Comparison of ENCODE assay signal across 24 cellular contexts in the genomic region with DNA sequence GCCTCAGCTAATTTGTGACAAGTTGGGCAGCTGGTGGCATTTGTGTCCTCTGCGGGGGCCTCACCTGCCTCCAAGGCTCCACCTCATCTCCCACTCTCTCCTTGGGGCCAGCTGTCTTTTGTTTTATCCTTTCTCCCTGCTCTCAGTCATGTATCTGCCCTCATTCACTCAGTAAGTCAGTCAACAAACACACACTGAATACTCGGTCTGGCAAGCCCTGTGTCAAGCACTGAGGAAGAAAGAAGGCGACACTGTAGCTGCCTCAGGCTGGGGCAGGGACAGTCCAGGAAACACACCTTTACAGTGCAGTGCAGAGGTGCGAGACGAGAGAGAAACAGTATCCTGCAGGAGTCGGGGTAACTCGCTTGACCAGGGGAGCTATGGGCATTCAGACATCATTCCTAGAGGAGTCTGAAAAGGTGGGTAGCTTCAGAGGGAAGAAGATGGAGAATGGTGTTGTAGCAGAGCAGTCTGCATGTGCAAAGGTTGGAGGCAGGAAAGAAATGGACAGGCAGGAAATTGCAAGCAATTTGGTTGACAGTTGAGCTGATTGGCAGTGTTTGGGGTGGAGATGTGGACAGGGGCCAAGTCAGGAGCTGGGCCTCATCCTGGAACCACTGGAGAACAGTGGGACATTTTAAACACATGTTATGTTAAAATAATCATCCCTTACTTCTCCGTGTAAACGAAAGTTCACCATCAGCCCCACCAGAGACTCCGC. TPM values are rescaled to one million over a fixed set of nuclear protein-coding genes. Genes with fewer than 3 reads are reported as not detected.
DNase-seq lines count a peak whose midpoint lies in the region; ATAC-seq, FAIRE-seq and TF ChIP-seq lines count a peak whose summit lies in the region.
"Had no signal": no experiment of that assay in that cellular context is flagged by ENCODE, and none has a peak within 500 bp of the region (broad histone marks: within the 10 kb centered on the region; RNA-seq: fewer than 3 reads in every experiment).

No MANE protein-coding gene starts in this region.

- H3K36me3 Mint-ChIP-seq in nephron progenitor cell (ENCODE audit: low read depth): no peaks in the 10 kb centered on the region
- H3K36me3 Mint-ChIP-seq: activated naive CD4-positive, alpha-beta T cell treated with anti-CD3 and anti-CD28 coated beads, Interleukin-2, amount 50 U/mL, for 72 hours; CD8-positive, alpha-beta memory T cell had no signal

- BruUV-seq in K562 (replicated peaks; lab: Mats Ljungman, UMichigan): no TSS peak

- H3K9me1 ChIP-seq in K562 (ENCODE audit: control insufficient read depth, insufficient read depth, low read length): peaks cover 5% of the 10 kb centered on the region

- no peak for FAIRE-seq in K562 (lab: Jason Lieb, UNC)
- FAIRE-seq in pancreas (lab: Jason Lieb, UNC): no peak
- FAIRE-seq: colon, endothelial cell of umbilical vein had no signal

- ATAC-seq in K562 (no peak), pancreas (no peak)
- ATAC-seq: activated CD8-positive, alpha-beta T cell treated with anti-CD3 and anti-CD28 coated beads, Interleukin-2, amount 10 ng/mL, durations not matched to agents 7 days and 5 days; activated naive CD4-positive, alpha-beta T cell treated with anti-CD3 and anti-CD28 coated beads, Interleukin-2, amount 50 U/mL, for 72 hours; sciatic nerve; stimulated activated naive CD8-positive, alpha-beta T cell treated with anti-CD3 and anti-CD28 coated beads, Interleukin-15, Interleukin-2, amounts not matched to agents 100 U/mL and 50 U/mL, for 24 hours had no signal

- intact Hi-C loops in K562 (cut with micrococcal nuclease): no loop called here
- intact Hi-C loops in pancreas (cut with DNase I): no loop called here

- H3K79me2 ChIP-seq in K562 (ENCODE audit: control insufficient read depth, insufficient read depth, low read length) (no peaks in the 10 kb centered on the region), hepatocyte (no peaks in the 10 kb centered on the region)

- peaks cover 68% of the 10 kb centered on the region for H3K4me1 Mint-ChIP-seq in nephron progenitor cell
- H3K4me1 Mint-ChIP-seq: CD8-positive, alpha-beta memory T cell had no signal

- no peak overlapping the region for H3K4me2 ChIP-seq in K562 (ENCODE audit: insufficient read depth, low read length)
- H3K4me2 ChIP-seq in hepatocyte: no peak overlapping the region

- no peak for DNase-seq in K562 (ENCODE audit: extremely low read depth in 1 of 4, low spot score in 3 of 4)
- peak; percentile 2 for DNase-seq in hepatocyte (ENCODE audit: low spot score)
- no peak for DNase-seq in pancreas
- no peak for DNase-seq in nephron progenitor cell
- DNase-seq in activated CD4-positive, CD25-positive, alpha-beta regulatory T cell treated with anti-CD3 and anti-CD28 coated beads, Interleukin-2, amount 50 U/mL, for 72 hours: no peak
- DNase-seq in NCI-H2029 (lab: John Stamatoyannopoulos, UW): no peak
- DNase-seq: activated CD8-positive, alpha-beta T cell treated with anti-CD3 and anti-CD28 coated beads, Interleukin-2, amount 10 ng/mL, durations not matched to agents 7 days and 5 days; activated T-cell treated with anti-CD3 and anti-CD28 coated beads, Interleukin-2, amount 50 U/mL, for 48 hours; CD8-positive, alpha-beta memory T cell; DND-41; foreskin fibroblast; Karpas-422; kidney glomerular epithelial cell; NCI-H1092; NCI-H524 treated with DMSO at 0.1 percent for 48 hours; occipital lobe; SHP77; stimulated activated naive CD8-positive, alpha-beta T cell treated with anti-CD3 and anti-CD28 coated beads, Interleukin-15, Interleukin-2, amounts not matched to agents 100 U/mL and 50 U/mL, for 24 hours had no signal

- TF ChIP-seq CTCF in K562 (IDR thresholded peaks at IDR 0.05 in 2 of 3, conservative IDR thresholded peaks at IDR 0.05 in 1 of 3; ENCODE audit: insufficient read depth in 2 of 3, low read depth in 1 of 3, low read length in 3 of 3) (no peak), hepatocyte (IDR thresholded peaks at IDR 0.05; ENCODE audit: poor library complexity) (no peak), pancreas (IDR thresholded peaks at IDR 0.05) (no peak), nephron progenitor cell (IDR thresholded peaks at IDR 0.05) (no peak)

- CTCF ChIA-PET in K562 (lab: Yijun Ruan, JAX; ENCODE audit: low intra/inter-chr PET ratio): interaction anchor here (0.8 kb wide), 1 partner anchor 81 kb away, joined by 3 read pairs; no protein-coding TSS in a partner anchor

- no peaks in the 10 kb centered on the region for H3K9me3 Mint-ChIP-seq in nephron progenitor cell
- H3K9me3 Mint-ChIP-seq: activated naive CD4-positive, alpha-beta T cell treated with anti-CD3 and anti-CD28 coated beads, Interleukin-2, amount 50 U/mL, for 72 hours; CD8-positive, alpha-beta memory T cell had no signal

- H3K4me3 Mint-ChIP-seq in nephron progenitor cell: no peak overlapping the region
- H3K4me3 Mint-ChIP-seq: activated CD8-positive, alpha-beta T cell treated with anti-CD3 and anti-CD28 coated beads, Interleukin-2, amount 10 ng/mL, durations not matched to agents 7 days and 5 days; CD8-positive, alpha-beta memory T cell had no signal

- H3K9me2 ChIP-seq in hepatocyte (replicated peaks; ENCODE audit: insufficient read depth): no peaks in the 10 kb centered on the region

- POLR2A ChIA-PET in K562 (lab: Yijun Ruan, JAX): interaction anchor here (0.6 to 1.5 kb wide), 2 partner anchors 9 to 99 kb away, joined by 3 to 5 read pairs; no protein-coding TSS in a partner anchor

- peaks cover 10% of the 10 kb centered on the region for H3K27me3 Mint-ChIP-seq in nephron progenitor cell (ENCODE audit: low read depth, poor library complexity)

- H3K9me3 ChIP-seq in K562 (replicated peaks; ENCODE audit: control insufficient read depth, insufficient read depth, low read depth, low read length) (no peaks in the 10 kb centered on the region), hepatocyte (ENCODE audit: low read depth) (no peaks in the 10 kb centered on the region), pancreas (no peaks in the 10 kb centered on the region)

- no peak overlapping the region for H3K27ac ChIP-seq in K562 (ENCODE audit: extremely low read depth, low read depth, low read length)
- peak overlapping the region; percentile 96 for H3K27ac ChIP-seq in hepatocyte
- peak overlapping the region; percentile 79 to 95 (median 88) for H3K27ac ChIP-seq in pancreas
- H3K27ac ChIP-seq: VCaP had no signal

- H3K27me3 ChIP-seq in K562 (ENCODE audit: control insufficient read depth in 2 of 2, insufficient read depth in 2 of 2, low read length in 2 of 2) (peaks cover 17 to 67% of the 10 kb centered on the region in 2 experiments), hepatocyte (no peaks in the 10 kb centered on the region), pancreas (no peaks in the 10 kb centered on the region)

- H3K4me3 ChIP-seq in K562 (no peak overlapping the region), hepatocyte (no peak overlapping the region), pancreas (no peak overlapping the region)

- in situ Hi-C loops in K562 (cut with MboI): no loop called here

- H4K20me1 ChIP-seq in K562 (replicated peaks; ENCODE audit: control insufficient read depth, insufficient read depth, low read length) (peaks cover 20% of the 10 kb centered on the region; the same call in 1 of the 2 replicates), hepatocyte (ENCODE audit: insufficient read depth, poor library complexity, severe bottlenecking) (no peaks in the 10 kb centered on the region)

- H3K4me1 ChIP-seq in K562 (replicated peaks in 1 of 2; ENCODE audit: control insufficient read depth in 2 of 2, insufficient read depth in 2 of 2, low read length in 2 of 2): no peaks in the 10 kb centered on the region; a peak in 1 of 5 replicates
- H3K4me1 ChIP-seq in hepatocyte (ENCODE audit: insufficient read depth): peaks cover 56% of the 10 kb centered on the region
- peaks cover 48 to 78% (median 72%) of the 10 kb centered on the region in 3 donors for H3K4me1 ChIP-seq in pancreas

- H2AFZ ChIP-seq in K562 (ENCODE audit: low read depth, low read length) (no peak overlapping the region), hepatocyte (no peak overlapping the region)

- no peak for TF ChIP-seq POLR2A in K562 (conservative IDR thresholded peaks at IDR 0.05)

- WGBS in K562 (ENCODE audit: insufficient coverage, low coverage, missing lambda C conversion rate): 4% methylated on average over 10 of the region's 10 CpGs
- 88% methylated on average over 10 of the region's 10 CpGs for WGBS in hepatocyte (ENCODE audit: low lambda C conversion rate, missing lambda C conversion rate)
- 81 to 85% methylated on average over 10 of the region's 10 CpGs for WGBS in pancreas, 2 donors

- H3K27ac Mint-ChIP-seq in nephron progenitor cell: no peak overlapping the region
- H3K27ac Mint-ChIP-seq: activated CD8-positive, alpha-beta T cell treated with anti-CD3 and anti-CD28 coated beads, Interleukin-2, amount 10 ng/mL, durations not matched to agents 7 days and 5 days; activated naive CD4-positive, alpha-beta T cell treated with anti-CD3 and anti-CD28 coated beads, Interleukin-2, amount 50 U/mL, for 72 hours had no signal

- no peak for TF ChIP-seq RAD21 in K562 (CRISPR knock-in tag; conservative IDR thresholded peaks at IDR 0.05 in 1 of 2, IDR thresholded peaks at IDR 0.05 in 1 of 2)

- H3K36me3 ChIP-seq in K562 (ENCODE audit: control insufficient read depth, insufficient read depth, low read length) (no peaks in the 10 kb centered on the region), hepatocyte (replicated peaks; ENCODE audit: insufficient read depth, low read depth) (no peaks in the 10 kb centered on the region), pancreas (no peaks in the 10 kb centered on the region)

- TF ChIP-seq EP300 in K562 (IDR thresholded peaks at IDR 0.05; ENCODE audit: low read length): no peak

- H3K9ac ChIP-seq in K562 (ENCODE audit: insufficient read depth in 1 of 2, low read depth in 2 of 2, low read length in 2 of 2): no peak overlapping the region

RNA-seq across cellular contexts. Expression of gene SCTR, which starts 34.9 kb away (rescaled TPM):
- not detected in 2 replicates for total RNA-seq in K562 (2011; cell fraction: chromatin; rRNA removed; ENCODE audit: low replicate concordance)
- not detected in 2 replicates for total RNA-seq in K562 (2011; cell fraction: nucleolus; rRNA removed)
- total RNA-seq in K562 (2011; cell fraction: nucleoplasm; rRNA removed): not detected in 2 replicates
- total RNA-seq in K562 (2014; rRNA removed): not detected in 2 replicates
- total RNA-seq in K562 (2014; rRNA removed; fragmentation: Illumina TruSeq; extraction: Trizol): not detected in 2 replicates
- not detected in 2 replicates for total RNA-seq in K562 (2015; rRNA removed; fragmentation: Illumina TruSeq; extraction: Trizol)
- total RNA-seq in K562 (2021): not detected in 2 replicates
- polyA plus RNA-seq in K562 (2011; rRNA removed): not detected in 2 replicates
- polyA plus RNA-seq in K562 (2011; cell fraction: cytosol; rRNA removed): not detected in 2 replicates
- polyA plus RNA-seq in K562 (2011; cell fraction: nucleus; rRNA removed): not detected in 2 replicates
- 0.22 TPM in 1 of 2 replicates, not detected in the other for polyA plus RNA-seq in K562 (2012)
- polyA plus RNA-seq in K562 (2014; fragmentation: Illumina TruSeq; extraction: Trizol): not detected in 2 replicates
- polyA plus RNA-seq in K562 (2014; fragmentation: Nextera tagmentation; extraction: Ambion mirVana): not detected
- not detected in 2 replicates for polyA plus RNA-seq in K562 (2014; rRNA removed)
- not detected in 2 replicates for polyA minus RNA-seq in K562 (2011; rRNA and poly(A)+ RNA removed)
- polyA minus RNA-seq in K562 (2011; cell fraction: cytosol; rRNA and poly(A)+ RNA removed): not detected in 2 replicates
- polyA minus RNA-seq in K562 (2011; cell fraction: nucleus; rRNA and poly(A)+ RNA removed): not detected in 2 replicates
- 1.7 and 2.4 TPM in 2 replicates for total RNA-seq in hepatocyte
- polyA plus RNA-seq in hepatocyte: 4.3 and 4.9 TPM in 2 replicates
- 10 to 100 TPM; 31.9 to 93.8 (median 69.0) TPM for total RNA-seq in pancreas
- 1,000 to 10,000 TPM; 1,078 to 1,263 TPM for polyA plus RNA-seq in pancreas
- total RNA-seq: activated CD8-positive, alpha-beta T cell treated with anti-CD3 and anti-CD28 coated beads, Interleukin-2, amount 10 ng/mL, durations not matched to agents 7 days and 5 days; activated naive CD4-positive, alpha-beta T cell treated with anti-CD3 and anti-CD28 coated beads, Interleukin-2, amount 50 U/mL, for 72 hours; CD8-positive, alpha-beta memory T cell; endothelial cell of umbilical vein; sciatic nerve; T-helper 1 cell treated with Interleukin-12 subunit alpha and Interleukin-12 subunit beta and Interleukin-4 antibody, amounts not matched to agents 30 ng/mL and 1 ng/mL, for 36 hours had no signal
- polyA plus RNA-seq: CD8-positive, alpha-beta memory T cell; endothelial cell of umbilical vein had no signal

RNA-seq across cellular contexts. Expression of gene CFAP221, which starts 54.9 kb away (rescaled TPM):
- 0.90 TPM in 1 of 2 replicates, not detected in the other for total RNA-seq in K562 (2011; cell fraction: chromatin; rRNA removed; ENCODE audit: low replicate concordance)
- total RNA-seq in K562 (2011; cell fraction: nucleolus; rRNA removed): 0.53 TPM in 1 of 2 replicates, not detected in the other
- total RNA-seq in K562 (2011; cell fraction: nucleoplasm; rRNA removed): 0.44 TPM in 1 of 2 replicates, not detected in the other
- total RNA-seq in K562 (2014; rRNA removed) (0.09 and 1.2 TPM in 2 replicates), K562 (2014; rRNA removed; fragmentation: Illumina TruSeq; extraction: Trizol) (0.48 and 0.84 TPM in 2 replicates), K562 (2015; rRNA removed; fragmentation: Illumina TruSeq; extraction: Trizol) (0.65 and 0.98 TPM in 2 replicates), K562 (2021) (0.35 and 0.51 TPM in 2 replicates), hepatocyte (3.4 and 8.1 TPM in 2 replicates), pancreas (10 to 100 TPM; 10.1 to 24.3 (median 14.1) TPM)
- polyA plus RNA-seq in K562 (2011; rRNA removed) (0.35 and 0.41 TPM in 2 replicates), K562 (2014; fragmentation: Illumina TruSeq; extraction: Trizol) (0.64 and 1.4 TPM in 2 replicates), K562 (2014; fragmentation: Nextera tagmentation; extraction: Ambion mirVana) (under 1 TPM; 0.69 to 0.70 TPM), K562 (2014; rRNA removed) (0.16 and 0.62 TPM in 2 replicates), hepatocyte (3.3 and 3.5 TPM in 2 replicates), pancreas (10 to 100 TPM; 13.6 to 25.3 TPM)
- polyA plus RNA-seq in K562 (2011; cell fraction: cytosol; rRNA removed): 0.03 and 0.06 TPM in 2 replicates
- polyA plus RNA-seq in K562 (2011; cell fraction: nucleus; rRNA removed): 0.46 and 0.53 TPM in 2 replicates
- 0.71 and 1.5 TPM in 2 replicates for polyA plus RNA-seq in K562 (2012)
- not detected in 2 replicates for polyA minus RNA-seq in K562 (2011; rRNA and poly(A)+ RNA removed)
- polyA minus RNA-seq in K562 (2011; cell fraction: cytosol; rRNA and poly(A)+ RNA removed): not detected in 2 replicates
- 0.44 and 1.1 TPM in 2 replicates for polyA minus RNA-seq in K562 (2011; cell fraction: nucleus; rRNA and poly(A)+ RNA removed)
- total RNA-seq: activated CD8-positive, alpha-beta T cell treated with anti-CD3 and anti-CD28 coated beads, Interleukin-2, amount 10 ng/mL, durations not matched to agents 7 days and 5 days; activated naive CD4-positive, alpha-beta T cell treated with anti-CD3 and anti-CD28 coated beads, Interleukin-2, amount 50 U/mL, for 72 hours; CD8-positive, alpha-beta memory T cell; endothelial cell of umbilical vein; T-helper 1 cell treated with Interleukin-12 subunit alpha and Interleukin-12 subunit beta and Interleukin-4 antibody, amounts not matched to agents 30 ng/mL and 1 ng/mL, for 36 hours had no signal
- polyA plus RNA-seq: CD8-positive, alpha-beta memory T cell had no signal

RNA-seq across cellular contexts. Expression of gene TMEM37, which starts 57.7 kb away (rescaled TPM):
- total RNA-seq in K562 (2011; cell fraction: chromatin; rRNA removed; ENCODE audit: low replicate concordance): 0.46 TPM in 1 of 2 replicates, not detected in the other
- 0.39 and 0.50 TPM in 2 replicates for total RNA-seq in K562 (2011; cell fraction: nucleolus; rRNA removed)
- 0.44 and 0.84 TPM in 2 replicates for total RNA-seq in K562 (2011; cell fraction: nucleoplasm; rRNA removed)
- total RNA-seq in K562 (2014; rRNA removed) (0.14 and 0.16 TPM in 2 replicates), K562 (2014; rRNA removed; fragmentation: Illumina TruSeq; extraction: Trizol) (0.16 TPM in 1 of 2 replicates, not detected in the other), K562 (2015; rRNA removed; fragmentation: Illumina TruSeq; extraction: Trizol) (0.25 and 0.41 TPM in 2 replicates), K562 (2021) (0.44 and 0.49 TPM in 2 replicates), hepatocyte (52.6 TPM in 2 replicates), pancreas (10 to 100 TPM in 4 of 6 donors, 1 to 10 TPM in 2; 5.2 to 11.2 (median 10.2) TPM)
- polyA plus RNA-seq in K562 (2011; rRNA removed) (0.11 and 0.38 TPM in 2 replicates), K562 (2014; fragmentation: Illumina TruSeq; extraction: Trizol) (0.35 and 0.61 TPM in 2 replicates), K562 (2014; fragmentation: Nextera tagmentation; extraction: Ambion mirVana) (under 1 TPM; 0.03 to 0.10 TPM), K562 (2014; rRNA removed) (0.26 and 0.64 TPM in 2 replicates), hepatocyte (89.9 and 123 TPM in 2 replicates), pancreas (10 to 100 TPM; 10.3 to 25.3 TPM)
- 0.21 and 0.91 TPM in 2 replicates for polyA plus RNA-seq in K562 (2011; cell fraction: cytosol; rRNA removed)
- polyA plus RNA-seq in K562 (2011; cell fraction: nucleus; rRNA removed): 0.11 and 0.26 TPM in 2 replicates
- 0.65 and 0.94 TPM in 2 replicates for polyA plus RNA-seq in K562 (2012)
- polyA minus RNA-seq in K562 (2011; rRNA and poly(A)+ RNA removed): 0.18 TPM in 1 of 2 replicates, not detected in the other
- not detected in 2 replicates for polyA minus RNA-seq in K562 (2011; cell fraction: cytosol; rRNA and poly(A)+ RNA removed)
- 0.54 TPM in 1 of 2 replicates, not detected in the other for polyA minus RNA-seq in K562 (2011; cell fraction: nucleus; rRNA and poly(A)+ RNA removed)
- total RNA-seq: activated CD8-positive, alpha-beta T cell treated with anti-CD3 and anti-CD28 coated beads, Interleukin-2, amount 10 ng/mL, durations not matched to agents 7 days and 5 days; activated naive CD4-positive, alpha-beta T cell treated with anti-CD3 and anti-CD28 coated beads, Interleukin-2, amount 50 U/mL, for 72 hours; CD8-positive, alpha-beta memory T cell; occipital lobe; T-helper 1 cell treated with Interleukin-12 subunit alpha and Interleukin-12 subunit beta and Interleukin-4 antibody, amounts not matched to agents 30 ng/mL and 1 ng/mL, for 36 hours had no signal
- polyA plus RNA-seq: CD8-positive, alpha-beta memory T cell had no signal
